ENCODE assay signal across 19 cellular contexts in the genomic region with DNA sequence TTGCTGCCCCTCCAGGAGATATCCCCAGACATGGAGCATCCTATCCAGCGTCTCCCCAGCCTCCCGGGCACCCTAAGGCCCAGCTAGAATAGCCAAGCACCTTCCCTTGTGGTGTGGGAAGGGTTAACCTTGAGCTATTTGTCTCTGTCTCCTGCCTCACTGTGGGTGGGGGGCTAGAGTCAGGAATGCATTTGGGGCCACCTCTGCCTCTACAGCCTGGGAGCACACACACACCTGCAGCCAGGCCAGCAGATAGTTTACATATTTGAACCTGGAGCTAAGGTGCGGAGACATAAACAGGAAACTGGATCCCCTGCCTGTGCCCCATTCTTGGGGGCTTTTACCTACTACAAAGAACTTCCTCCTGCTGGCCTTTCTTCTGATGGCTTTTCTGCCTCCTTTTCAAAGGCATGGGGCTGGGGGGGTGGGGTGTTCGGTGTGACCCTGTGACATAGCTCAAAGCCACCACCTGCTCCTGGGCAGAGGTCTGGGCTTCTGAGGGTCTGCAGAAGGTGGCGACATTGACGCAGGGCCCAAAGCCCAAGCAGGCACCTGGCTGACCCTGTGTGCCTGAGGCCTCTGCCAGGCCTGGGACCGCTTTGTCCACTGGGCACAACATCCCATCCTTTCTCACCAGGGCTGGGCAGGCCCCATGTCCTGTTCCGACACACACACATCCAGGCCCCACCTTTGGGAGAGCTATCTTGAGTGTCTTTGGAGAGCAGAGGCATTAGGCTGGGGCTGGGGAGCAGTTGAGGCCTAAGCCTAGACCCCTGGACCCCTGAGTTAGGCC. TPM values are rescaled to one million over a fixed set of nuclear protein-coding genes. Genes with fewer than 3 reads are reported as not detected.
DNase-seq lines count a peak whose midpoint lies in the region; ATAC-seq and TF ChIP-seq lines count a peak whose summit lies in the region.
"Had no signal": no experiment of that assay in that cellular context is flagged by ENCODE, and none has a peak within 500 bp of the region (broad histone marks: within the 10 kb centered on the region; RNA-seq: fewer than 3 reads in every experiment).

No MANE protein-coding gene starts in this region.

- no peak overlapping the region; the same call in none of the 2 replicates for H3K4me3 ChIP-seq in iPS-20b (ENCODE audit: low read length)
- H3K4me3 ChIP-seq: MG63 had no signal

- no peak overlapping the region for H3K4me3 Mint-ChIP-seq in activated naive CD8-positive, alpha-beta T cell treated with anti-CD3 and anti-CD28 coated beads, Interleukin-2, amount 10 ng/mL, durations not matched to agents 7 days and 5 days
- no peak overlapping the region for H3K4me3 Mint-ChIP-seq in activated naive CD8-positive, alpha-beta T cell treated with anti-CD3 and anti-CD28 coated beads for 36 hours
- no peak overlapping the region for H3K4me3 Mint-ChIP-seq in WTC11
- no peak overlapping the region for H3K4me3 Mint-ChIP-seq in progenitor cell of endocrine pancreas (ENCODE audit: low read depth)
- no peak overlapping the region for H3K4me3 Mint-ChIP-seq in stimulated activated naive CD8-positive, alpha-beta T cell treated with anti-CD3 and anti-CD28 coated beads, Interleukin-15, amount 100 ng/mL, for 72 hours
- H3K4me3 Mint-ChIP-seq: CD8-positive, alpha-beta memory T cell had no signal

- ATAC-seq in activated naive CD8-positive, alpha-beta T cell treated with anti-CD3 and anti-CD28 coated beads, Interleukin-2, amount 10 ng/mL, durations not matched to agents 7 days and 5 days (ENCODE audit: low read depth), result no peak
- ATAC-seq in WTC11 (peak; percentile 88), GM21515 (IDR thresholded peaks at IDR 0.05; ENCODE audit: unreplicated experiment) (no peak), HG03342 (IDR thresholded peaks at IDR 0.05; ENCODE audit: unreplicated experiment) (no peak)
- no peak for ATAC-seq in stimulated activated naive CD8-positive, alpha-beta T cell treated with anti-CD3 and anti-CD28 coated beads, Interleukin-15, amount 100 ng/mL, for 72 hours

- no peaks in the 10 kb centered on the region for H3K27me3 Mint-ChIP-seq in activated naive CD8-positive, alpha-beta T cell treated with anti-CD3 and anti-CD28 coated beads, Interleukin-2, amount 10 ng/mL, durations not matched to agents 7 days and 5 days
- H3K27me3 Mint-ChIP-seq in activated naive CD8-positive, alpha-beta T cell treated with anti-CD3 and anti-CD28 coated beads for 36 hours, result no peaks in the 10 kb centered on the region
- H3K27me3 Mint-ChIP-seq in WTC11 (ENCODE audit: low read depth) (peaks cover 6% of the 10 kb centered on the region), progenitor cell of endocrine pancreas (no peaks in the 10 kb centered on the region)
- H3K27me3 Mint-ChIP-seq in stimulated activated naive CD8-positive, alpha-beta T cell treated with anti-CD3 and anti-CD28 coated beads, Interleukin-15, amount 100 ng/mL, for 72 hours, result no peaks in the 10 kb centered on the region

- no peaks in the 10 kb centered on the region for H3K9me3 Mint-ChIP-seq in activated naive CD8-positive, alpha-beta T cell treated with anti-CD3 and anti-CD28 coated beads, Interleukin-2, amount 10 ng/mL, durations not matched to agents 7 days and 5 days
- no peaks in the 10 kb centered on the region for H3K9me3 Mint-ChIP-seq in activated naive CD8-positive, alpha-beta T cell treated with anti-CD3 and anti-CD28 coated beads for 36 hours
- H3K9me3 Mint-ChIP-seq in WTC11 (no peaks in the 10 kb centered on the region), progenitor cell of endocrine pancreas (ENCODE audit: low read depth) (no peaks in the 10 kb centered on the region)
- H3K9me3 Mint-ChIP-seq in stimulated activated naive CD8-positive, alpha-beta T cell treated with anti-CD3 and anti-CD28 coated beads, Interleukin-15, amount 100 ng/mL, for 72 hours, result no peaks in the 10 kb centered on the region
- H3K9me3 Mint-ChIP-seq: CD8-positive, alpha-beta memory T cell had no signal

- DNase-seq in activated naive CD8-positive, alpha-beta T cell treated with anti-CD3 and anti-CD28 coated beads, Interleukin-2, amount 10 ng/mL, durations not matched to agents 7 days and 5 days, result no peak
- no peak for DNase-seq in activated naive CD8-positive, alpha-beta T cell treated with anti-CD3 and anti-CD28 coated beads for 36 hours
- peak; percentile 63 for DNase-seq in WTC11 (ENCODE audit: low spot score)
- no peak for DNase-seq in progenitor cell of endocrine pancreas (ENCODE audit: low spot score, unreplicated experiment)
- DNase-seq in stimulated activated naive CD8-positive, alpha-beta T cell treated with anti-CD3 and anti-CD28 coated beads, Interleukin-15, amount 100 ng/mL, for 72 hours, result no peak
- DNase-seq: CD8-positive, alpha-beta memory T cell; DMS 273 treated with DMSO at 0.1 percent for 48 hours; HCEC 1CT; KG1; MG63; NCI-H1092 treated with DMSO at 0.1 percent for 48 hours; NCI-H345; NCI-H526 treated with DMSO at 0.1 percent for 48 hours; SHP77 treated with DMSO at 0.1 percent for 48 hours had no signal

- CTCF ChIA-PET in WTC11 (lab: Charles Lee), result interaction anchor here (0.5 to 6.4 kb wide), 22 partner anchors 11 to 261 kb away, joined by 3 to 150 read pairs (median 8); partner anchors contain the start of genes EMX1 and SPR

- no peaks in the 10 kb centered on the region for H3K9me3 ChIP-seq in iPS-20b (ENCODE audit: insufficient read depth, low read depth, low read length)
- H3K9me3 ChIP-seq: MG63 had no signal

- H3K27me3 ChIP-seq in iPS-20b (ENCODE audit: insufficient read depth, low read length), result peaks cover 4% of the 10 kb centered on the region; the same call in 1 of the 2 replicates
- H3K27me3 ChIP-seq: MG63 had no signal

- peak overlapping the region; percentile 71; the same call in 1 of the 2 replicates for H3K9ac ChIP-seq in iPS-20b (ENCODE audit: low read depth, low read length)

- no peaks in the 10 kb centered on the region for H3K36me3 ChIP-seq in iPS-20b (ENCODE audit: insufficient read depth, low read depth, low read length)
- H3K36me3 ChIP-seq: MG63 had no signal

- TF ChIP-seq CTCF in WTC11 (IDR thresholded peaks at IDR 0.05) (no peak), progenitor cell of endocrine pancreas (IDR thresholded peaks at IDR 0.05; ENCODE audit: unreplicated experiment) (no peak)

- peak overlapping the region; percentile 7 for H3K27ac Mint-ChIP-seq in activated naive CD8-positive, alpha-beta T cell treated with anti-CD3 and anti-CD28 coated beads, Interleukin-2, amount 10 ng/mL, durations not matched to agents 7 days and 5 days
- H3K27ac Mint-ChIP-seq in activated naive CD8-positive, alpha-beta T cell treated with anti-CD3 and anti-CD28 coated beads for 36 hours, result no peak overlapping the region
- peak overlapping the region; percentile 97 for H3K27ac Mint-ChIP-seq in WTC11
- peak overlapping the region; percentile 59 for H3K27ac Mint-ChIP-seq in progenitor cell of endocrine pancreas
- peak overlapping the region in 1 of 2 donors; percentile 16 for H3K27ac Mint-ChIP-seq in stimulated activated naive CD8-positive, alpha-beta T cell treated with anti-CD3 and anti-CD28 coated beads, Interleukin-15, amount 100 ng/mL, for 72 hours

- no peaks in the 10 kb centered on the region for H3K36me3 Mint-ChIP-seq in activated naive CD8-positive, alpha-beta T cell treated with anti-CD3 and anti-CD28 coated beads, Interleukin-2, amount 10 ng/mL, durations not matched to agents 7 days and 5 days
- H3K36me3 Mint-ChIP-seq in activated naive CD8-positive, alpha-beta T cell treated with anti-CD3 and anti-CD28 coated beads for 36 hours, result no peaks in the 10 kb centered on the region
- no peaks in the 10 kb centered on the region for H3K36me3 Mint-ChIP-seq in WTC11
- no peaks in the 10 kb centered on the region for H3K36me3 Mint-ChIP-seq in progenitor cell of endocrine pancreas (ENCODE audit: insufficient read depth)
- H3K36me3 Mint-ChIP-seq: CD8-positive, alpha-beta memory T cell had no signal

- H3K4me1 Mint-ChIP-seq in activated naive CD8-positive, alpha-beta T cell treated with anti-CD3 and anti-CD28 coated beads, Interleukin-2, amount 10 ng/mL, durations not matched to agents 7 days and 5 days, result peaks cover 28% of the 10 kb centered on the region
- H3K4me1 Mint-ChIP-seq in activated naive CD8-positive, alpha-beta T cell treated with anti-CD3 and anti-CD28 coated beads for 36 hours, result peaks cover 9% of the 10 kb centered on the region
- H3K4me1 Mint-ChIP-seq in WTC11 (peaks cover 63% of the 10 kb centered on the region), progenitor cell of endocrine pancreas (ENCODE audit: low read depth) (peaks cover 22% of the 10 kb centered on the region)
- peaks cover 24% of the 10 kb centered on the region for H3K4me1 Mint-ChIP-seq in stimulated activated naive CD8-positive, alpha-beta T cell treated with anti-CD3 and anti-CD28 coated beads, Interleukin-15, amount 100 ng/mL, for 72 hours

- H3K27ac ChIP-seq in iPS-20b (ENCODE audit: low read length), result peak overlapping the region; percentile 73
- H3K27ac ChIP-seq: 22Rv1 had no signal

- H3K4me1 ChIP-seq in iPS-20b (ENCODE audit: insufficient read depth, low read length), result peaks cover 11% of the 10 kb centered on the region; the same call in 1 of the 2 replicates

- POLR2A ChIA-PET in activated naive CD8-positive, alpha-beta T cell treated with anti-CD3 and anti-CD28 coated beads, Interleukin-2, amount 10 ng/mL, durations not matched to agents 7 days and 5 days (lab: Charles Lee), result no interaction called here
- POLR2A ChIA-PET in WTC11 (lab: Charles Lee), result interaction anchor here (0.5 to 2.0 kb wide), 11 partner anchors 9 to 1157 kb away, joined by 3 to 16 read pairs (median 4); partner anchors contain the start of genes EMX1 and SFXN5

TF ChIP-seq in WTC11, 78 proteins besides CTCF, POLR2A, EP300 and RAD21 (continues in another document):
- TF ChIP-seq TEAD4 (CRISPR knock-in tag; IDR thresholded peaks at IDR 0.05), result 0 out of 2 replicates have a peak, but pooled peaks have one; percentile 49
- no peak for TF ChIP-seq ATF1 (CRISPR knock-in tag; IDR thresholded peaks at IDR 0.05)
- no peak for TF ChIP-seq GABPB1 (CRISPR knock-in tag; IDR thresholded peaks at IDR 0.05)
- peak; percentile 93; the same call in 1 of the 2 replicates for TF ChIP-seq TEAD1 (CRISPR knock-in tag; IDR thresholded peaks at IDR 0.05)
- TF ChIP-seq, protein P1, sequence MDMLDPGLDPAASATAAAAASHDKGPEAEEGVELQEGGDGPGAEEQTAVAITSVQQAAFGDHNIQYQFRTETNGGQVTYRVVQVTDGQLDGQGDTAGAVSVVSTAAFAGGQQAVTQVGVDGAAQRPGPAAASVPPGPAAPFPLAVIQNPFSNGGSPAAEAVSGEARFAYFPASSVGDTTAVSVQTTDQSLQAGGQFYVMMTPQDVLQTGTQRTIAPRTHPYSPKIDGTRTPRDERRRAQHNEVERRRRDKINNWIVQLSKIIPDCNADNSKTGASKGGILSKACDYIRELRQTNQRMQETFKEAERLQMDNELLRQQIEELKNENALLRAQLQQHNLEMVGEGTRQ (CRISPR knock-in tag; IDR thresholded peaks at IDR 0.05), result no peak
- 0 out of 2 replicates have a peak, but pooled peaks have one; percentile 29 for TF ChIP-seq TP53 (CRISPR knock-in tag; IDR thresholded peaks at IDR 0.05)
- TF ChIP-seq NFATC4 (CRISPR knock-in tag; IDR thresholded peaks at IDR 0.05), result no peak

RNA-seq across cellular contexts. Expression of gene EMX1, which starts 34.2 kb away (rescaled TPM):
- total RNA-seq in activated naive CD8-positive, alpha-beta T cell treated with anti-CD3 and anti-CD28 coated beads, Interleukin-2, amount 10 ng/mL, durations not matched to agents 7 days and 5 days, result not detected
- total RNA-seq in activated naive CD8-positive, alpha-beta T cell treated with anti-CD3 and anti-CD28 coated beads for 36 hours, result not detected
- total RNA-seq in WTC11 (2021) (3.6 to 4.4 TPM (median 3.8 TPM) in 3 replicates), progenitor cell of endocrine pancreas (0.69 and 0.71 TPM in 2 replicates)
- total RNA-seq: HT1080 had no signal
